In the genomic region with DNA sequence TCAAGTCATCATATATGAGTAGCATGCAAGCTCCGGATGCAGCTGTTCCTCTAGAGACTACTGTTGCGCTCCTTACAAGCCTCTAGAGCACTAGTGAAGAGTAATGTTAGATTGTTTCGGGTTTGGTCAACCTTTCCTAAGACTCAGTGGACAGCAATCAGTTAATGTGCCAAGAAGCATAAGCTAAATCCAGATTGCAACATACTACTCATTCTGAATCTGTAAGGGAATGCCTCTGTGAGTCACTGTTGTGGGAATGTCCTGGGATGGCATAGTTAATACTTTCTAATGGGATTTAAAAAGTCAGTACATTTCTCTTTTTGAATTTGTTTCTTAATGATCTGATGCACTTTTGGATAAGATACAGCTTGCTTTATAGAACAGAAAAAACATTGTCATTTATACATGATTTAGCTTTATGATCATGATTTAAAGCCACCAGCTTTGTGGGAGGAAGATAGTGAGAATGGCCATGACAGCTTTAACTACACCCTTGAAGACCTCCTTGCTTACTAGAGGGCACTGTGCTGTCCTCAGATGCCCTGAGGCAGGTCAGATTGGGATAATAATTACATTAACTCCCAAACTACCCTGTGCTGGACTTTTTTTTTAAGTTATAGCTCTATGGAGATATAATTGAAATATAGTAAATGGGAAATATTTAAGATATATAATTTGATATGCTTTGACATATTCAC, we compare ENCODE assay signal across 13 cellular contexts.
A peak's percentile ranks its signal among the peaks of the same experiment; 100 is the strongest.
DNase-seq lines count a peak whose midpoint lies in the region; ATAC-seq, FAIRE-seq and TF ChIP-seq lines count a peak whose summit lies in the region.
"Had no signal": no experiment of that assay in that cellular context is flagged by ENCODE, and none has a peak within 500 bp of the region (broad histone marks: within the 10 kb centered on the region; RNA-seq: fewer than 3 reads in every experiment).

No MANE protein-coding gene starts in this region.

- CTCF ChIA-PET in Panc1 (lab: Charles Lee) = no interaction called here

- no peaks in the 10 kb centered on the region for H3K27me3 ChIP-seq in Panc1 (ENCODE audit: control insufficient read depth, insufficient read depth, low read length)

- ATAC-seq in Panc1 (peak; percentile 82), GM19452 (IDR thresholded peaks at IDR 0.05; ENCODE audit: unreplicated experiment) (no peak)

- H3K36me3 ChIP-seq in Panc1 (ENCODE audit: control insufficient read depth, insufficient read depth, low read length) = no peaks in the 10 kb centered on the region

- DNase-seq in Caki2 (ENCODE audit: low read depth) (peak; percentile 78), Panc1 (ENCODE audit: low read depth, low spot score) (peak; percentile 69), epidermal melanocyte (ENCODE audit: insufficient read length, low spot score) (peak; percentile 31), non-pigmented ciliary epithelial cell (ENCODE audit: low read depth) (peak; percentile 92), GM12891 (ENCODE audit: insufficient read length, low spot score) (no peak), anterior cingulate cortex (lab: John Stamatoyannopoulos, UW) (no peak), SHP77 treated with DMSO at 0.1 percent for 48 hours (lab: John Stamatoyannopoulos, UW) (no peak)
- DNase-seq: activated naive CD8-positive, alpha-beta T cell treated with anti-CD3 and anti-CD28 coated beads, Interleukin-2, amount 10 ng/mL, durations not matched to agents 7 days and 5 days; GOT3; Kasumi-1 had no signal

- H3K27ac ChIP-seq in Panc1 (ENCODE audit: low read length) = peak overlapping the region; percentile 78

- TF ChIP-seq POLR2A in GM12891 (IDR thresholded peaks at IDR 0.05; ENCODE audit: low read depth, low read length) = no peak

- peaks cover 40% of the 10 kb centered on the region for H3K4me1 ChIP-seq in Panc1 (ENCODE audit: control insufficient read depth, insufficient read depth, low read length)

- intact Hi-C loops in Panc1 (cut with micrococcal nuclease; ENCODE audit: unreplicated experiment) = loop anchor here (10.0 kb wide), 1 partner anchor 135 kb away; the partner anchor contains the start of gene SDK1

- no peaks in the 10 kb centered on the region for H3K9me3 ChIP-seq in Panc1 (ENCODE audit: control insufficient read depth, insufficient read depth, low read depth, low read length)

- in situ Hi-C loops in Caki2 (cut with HindIII; ENCODE audit: low pct_unique_long_range_greater_than_20kb, low sequenced_read_pairs) = no loop called here
- in situ Hi-C loops in Panc1 (cut with HindIII; ENCODE audit: low pct_unique_long_range_greater_than_20kb, low sequenced_read_pairs) = no loop called here

- POLR2A ChIA-PET in Panc1 (lab: Charles Lee) = no interaction called here

- no peak overlapping the region for H3K4me3 ChIP-seq in Panc1 (ENCODE audit: low read depth in 2 of 2, low read length in 2 of 2)

- TF ChIP-seq CTCF in Panc1 (IDR thresholded peaks at IDR 0.05) = peak; percentile 20; the same call in 1 of the 2 replicates

- no peak for FAIRE-seq in GM12891 (lab: Jason Lieb, UNC)
- FAIRE-seq: frontal cortex, GM18507 had no signal

- BruUV-seq in Panc1 (replicated peaks; lab: Mats Ljungman, UMichigan) = no TSS peak

TF ChIP-seq in GM12891, 5 proteins besides CTCF, POLR2A, EP300 and RAD21:
- TF ChIP-seq POU2F2 (IDR thresholded peaks at IDR 0.05; ENCODE audit: low read depth, low read length) (no peak), TAF1 (IDR thresholded peaks at IDR 0.05; ENCODE audit: low read depth, low read length) (no peak), PAX5 (IDR thresholded peaks at IDR 0.05; ENCODE audit: insufficient read depth, low read length, severe bottlenecking) (no peak)

Comparison
In these comparisons a context has a peak if more than half of its experiments do, and no peak if none do; other contexts are left out.
1. DNase-seq: peak in Caki2 (single experiment), Panc1 (single experiment), epidermal melanocyte (single experiment) and non-pigmented ciliary epithelial cell (single experiment); none in GM12891 (single experiment), anterior cingulate cortex (0 of 58) and SHP77 treated with DMSO at 0.1 percent for 48 hours (single experiment).